In the genomic region with DNA sequence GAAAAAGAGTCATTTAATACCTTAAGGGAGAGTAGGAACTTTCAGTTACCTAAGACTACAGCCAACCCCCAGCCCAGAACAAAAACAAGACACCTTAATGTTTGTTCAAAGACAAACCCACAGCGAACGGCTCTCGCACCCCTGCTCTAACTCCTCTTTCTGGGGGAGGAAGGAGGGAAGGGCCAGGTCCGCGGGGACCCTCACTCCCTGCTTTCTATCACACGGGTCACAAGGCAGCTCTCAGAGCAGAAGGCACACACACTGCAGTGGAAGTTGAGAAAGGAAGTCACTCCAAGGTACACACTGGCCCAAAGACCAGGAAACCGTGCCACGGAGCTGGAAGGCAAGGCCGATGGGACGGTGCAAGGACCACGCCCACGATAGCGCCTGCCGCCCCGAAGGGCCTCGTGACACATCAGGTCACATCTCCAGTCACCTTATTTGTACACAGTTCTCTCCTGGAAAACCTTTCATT, we compare ENCODE assay signal across 9 cellular contexts. TPM values are rescaled to one million over a fixed set of nuclear protein-coding genes. Genes with fewer than 3 reads are reported as not detected.
DNase-seq lines count a peak whose midpoint lies in the region; ATAC-seq lines count a peak whose summit lies in the region.
"Had no signal": no experiment of that assay in that cellular context is flagged by ENCODE, and none has a peak within 500 bp of the region (broad histone marks: within the 10 kb centered on the region; RNA-seq: fewer than 3 reads in every experiment).

No MANE protein-coding gene starts in this region.

- no peaks in the 10 kb centered on the region for H3K27me3 Mint-ChIP-seq in activated CD8-positive, alpha-beta T cell treated with anti-CD3 and anti-CD28 coated beads, Interleukin-2, amount 10 ng/mL, durations not matched to agents 7 days and 5 days (ENCODE audit: low read depth)
- no peaks in the 10 kb centered on the region for H3K27me3 Mint-ChIP-seq in stimulated activated naive B cell treated with anti-CD40 and anti-IgM and Interleukin-4, amounts not matched to agents 10 μg/mL and 1 μg/mL and 100 μg/mL, for 72 hours

- peak overlapping the region; percentile 49 for H3K27ac Mint-ChIP-seq in activated CD8-positive, alpha-beta T cell treated with anti-CD3 and anti-CD28 coated beads, Interleukin-2, amount 10 ng/mL, durations not matched to agents 7 days and 5 days
- peak overlapping the region; percentile 99 for H3K27ac Mint-ChIP-seq in stimulated activated naive B cell treated with anti-CD40 and anti-IgM and Interleukin-4, amounts not matched to agents 10 μg/mL and 1 μg/mL and 100 μg/mL, for 72 hours

- peaks cover 61% of the 10 kb centered on the region for H3K36me3 Mint-ChIP-seq in activated CD8-positive, alpha-beta T cell treated with anti-CD3 and anti-CD28 coated beads, Interleukin-2, amount 10 ng/mL, durations not matched to agents 7 days and 5 days (ENCODE audit: low read depth)
- peaks cover 62 to 71% of the 10 kb centered on the region in 2 donors for H3K36me3 Mint-ChIP-seq in stimulated activated naive B cell treated with anti-CD40 and anti-IgM and Interleukin-4, amounts not matched to agents 10 μg/mL and 1 μg/mL and 100 μg/mL, for 72 hours

- no peak overlapping the region for H3K4me3 Mint-ChIP-seq in activated CD8-positive, alpha-beta T cell treated with anti-CD3 and anti-CD28 coated beads, Interleukin-2, amount 10 ng/mL, durations not matched to agents 7 days and 5 days
- H3K4me3 Mint-ChIP-seq in stimulated activated naive B cell treated with anti-CD40 and anti-IgM and Interleukin-4, amounts not matched to agents 10 μg/mL and 1 μg/mL and 100 μg/mL, for 72 hours = peak overlapping the region; percentile 76 to 81

- peak; percentile 37 for DNase-seq in activated naive CD4-positive, alpha-beta T cell treated with Interleukin-2 at 50 U/mL for 16 hours
- no peak for DNase-seq in activated naive CD4-positive, alpha-beta T cell (lab: John Stamatoyannopoulos, UW)
- DNase-seq in activated CD8-positive, alpha-beta T cell treated with anti-CD3 and anti-CD28 coated beads, Interleukin-2, amount 10 ng/mL, durations not matched to agents 7 days and 5 days = no peak
- peak; percentile 72 for DNase-seq in stimulated activated naive B cell treated with anti-CD40 and anti-IgM and Interleukin-4, amounts not matched to agents 10 μg/mL and 1 μg/mL and 100 μg/mL, for 72 hours
- no peak for DNase-seq in retina
- no peak for DNase-seq in anterior cingulate cortex (lab: John Stamatoyannopoulos, UW)
- no peak for DNase-seq in NCI-H2107 (lab: John Stamatoyannopoulos, UW)

- peak; percentile 33 for ATAC-seq in HG02840 (IDR thresholded peaks at IDR 0.05; ENCODE audit: low FRiP score, unreplicated experiment)
- ATAC-seq in activated CD8-positive, alpha-beta T cell treated with anti-CD3 and anti-CD28 coated beads, Interleukin-2, amount 10 ng/mL, durations not matched to agents 7 days and 5 days = no peak
- ATAC-seq in stimulated activated naive B cell treated with anti-CD40 and anti-IgM and Interleukin-4, amounts not matched to agents 10 μg/mL and 1 μg/mL and 100 μg/mL, for 72 hours (replicated peaks) = peak; percentile 61 to 66

- no peaks in the 10 kb centered on the region for H3K9me3 Mint-ChIP-seq in activated CD8-positive, alpha-beta T cell treated with anti-CD3 and anti-CD28 coated beads, Interleukin-2, amount 10 ng/mL, durations not matched to agents 7 days and 5 days (ENCODE audit: insufficient read depth)
- no peaks in the 10 kb centered on the region for H3K9me3 Mint-ChIP-seq in stimulated activated naive B cell treated with anti-CD40 and anti-IgM and Interleukin-4, amounts not matched to agents 10 μg/mL and 1 μg/mL and 100 μg/mL, for 72 hours

- H3K4me1 Mint-ChIP-seq in activated CD8-positive, alpha-beta T cell treated with anti-CD3 and anti-CD28 coated beads, Interleukin-2, amount 10 ng/mL, durations not matched to agents 7 days and 5 days (ENCODE audit: low read depth) = no peaks in the 10 kb centered on the region
- peaks cover 36 to 71% of the 10 kb centered on the region in 2 donors for H3K4me1 Mint-ChIP-seq in stimulated activated naive B cell treated with anti-CD40 and anti-IgM and Interleukin-4, amounts not matched to agents 10 μg/mL and 1 μg/mL and 100 μg/mL, for 72 hours

- CTCF ChIA-PET in activated CD8-positive, alpha-beta T cell treated with anti-CD3 and anti-CD28 coated beads, Interleukin-2, amount 10 ng/mL, durations not matched to agents 7 days and 5 days (lab: Charles Lee) = interaction anchor here (1.3 kb wide), 1 partner anchor 9 kb away, joined by 3 read pairs; no protein-coding TSS in a partner anchor

- POLR2A ChIA-PET in activated CD8-positive, alpha-beta T cell treated with anti-CD3 and anti-CD28 coated beads, Interleukin-2, amount 10 ng/mL, durations not matched to agents 7 days and 5 days (lab: Charles Lee) = no interaction called here

RNA-seq across cellular contexts. Expression of a gene that starts 10.0 kb away (rescaled TPM):
- not detected for total RNA-seq in activated CD8-positive, alpha-beta T cell treated with anti-CD3 and anti-CD28 coated beads, Interleukin-2, amount 10 ng/mL, durations not matched to agents 7 days and 5 days
- total RNA-seq: LHCN-M2 had no signal

RNA-seq across cellular contexts. Expression of a gene that starts 23.3 kb away (rescaled TPM):
- 100 to 1,000 TPM; 209 to 217 TPM for total RNA-seq in activated CD8-positive, alpha-beta T cell treated with anti-CD3 and anti-CD28 coated beads, Interleukin-2, amount 10 ng/mL, durations not matched to agents 7 days and 5 days

Comparison
In these comparisons a context has a peak if more than half of its experiments do, and no peak if none do; other contexts are left out.
1. DNase-seq: peak in activated naive CD4-positive, alpha-beta T cell treated with Interleukin-2 at 50 U/mL for 16 hours (single experiment) and stimulated activated naive B cell treated with anti-CD40 and anti-IgM and Interleukin-4, amounts not matched to agents 10 μg/mL and 1 μg/mL and 100 μg/mL, for 72 hours (single experiment); none in activated naive CD4-positive, alpha-beta T cell (0 of 4), activated CD8-positive, alpha-beta T cell treated with anti-CD3 and anti-CD28 coated beads, Interleukin-2, amount 10 ng/mL, durations not matched to agents 7 days and 5 days (single experiment), retina (single experiment), anterior cingulate cortex (0 of 58) and NCI-H2107 (single experiment).